In genomic region chr13:24679686-24680085, GRCh38 we compare ENCODE assay signal across 14 cellular contexts. TPM values are rescaled to one million over a fixed set of nuclear protein-coding genes. Genes with fewer than 3 reads are reported as not detected.
A peak's percentile ranks its signal among the peaks of the same experiment; 100 is the strongest.
DNase-seq lines count a peak whose midpoint lies in the region; ATAC-seq and TF ChIP-seq lines count a peak whose summit lies in the region.
"Had no signal": no experiment of that assay in that cellular context is flagged by ENCODE, and none has a peak within 500 bp of the region (broad histone marks: within the 10 kb centered on the region; RNA-seq: fewer than 3 reads in every experiment).

No MANE protein-coding gene starts in this region.

- no peak overlapping the region for H3K4me3 ChIP-seq in trophoblast cell (ENCODE audit: low read depth, low read length)

- H2BK5ac ChIP-seq in trophoblast cell (ENCODE audit: low read depth, low read length, poor library complexity) = no peak overlapping the region

- no peak overlapping the region for H2BK120ac ChIP-seq in trophoblast cell (ENCODE audit: insufficient read depth, low read length, poor library complexity)

- peaks cover 3% of the 10 kb centered on the region for H3K79me1 ChIP-seq in trophoblast cell (ENCODE audit: low read length)

- no peak overlapping the region for H3K14ac ChIP-seq in trophoblast cell (ENCODE audit: low read length)

- H3K79me2 ChIP-seq in trophoblast cell (ENCODE audit: control insufficient read depth, insufficient read depth, low read length, poor library complexity) = no peaks in the 10 kb centered on the region

- H3K23ac ChIP-seq in trophoblast cell (ENCODE audit: low read length) = no peak overlapping the region

- ATAC-seq in T-helper 17 cell (no peak), GM21529 (IDR thresholded peaks at IDR 0.05; ENCODE audit: unreplicated experiment) (no peak), GM18873 (IDR thresholded peaks at IDR 0.05; ENCODE audit: low FRiP score, unreplicated experiment) (no peak)

- no peak overlapping the region for H4K8ac ChIP-seq in trophoblast cell (ENCODE audit: low read depth, low read length)

- H3K4me2 ChIP-seq in trophoblast cell (ENCODE audit: low read length) = peak overlapping the region; percentile 89

- H3K9me3 Mint-ChIP-seq in activated T-cell treated with anti-CD3 and anti-CD28 coated beads, Interleukin-2, amount 50 U/mL, for 24 hours = no peaks in the 10 kb centered on the region
- peaks cover 4% of the 10 kb centered on the region for H3K9me3 Mint-ChIP-seq in glutamatergic neuron (ENCODE audit: unreplicated experiment)

- peaks cover 44% of the 10 kb centered on the region for H3K27me3 Mint-ChIP-seq in activated T-cell treated with anti-CD3 and anti-CD28 coated beads, Interleukin-2, amount 50 U/mL, for 24 hours
- H3K27me3 Mint-ChIP-seq in T-helper 17 cell (peaks cover 55% of the 10 kb centered on the region), glutamatergic neuron (ENCODE audit: unreplicated experiment) (peaks cover 16% of the 10 kb centered on the region)

- no peak overlapping the region for H3K9ac ChIP-seq in trophoblast cell (ENCODE audit: low read length)

- H3K27ac Mint-ChIP-seq in activated T-cell treated with anti-CD3 and anti-CD28 coated beads, Interleukin-2, amount 50 U/mL, for 24 hours = no peak overlapping the region
- peak overlapping the region; percentile 29 for H3K27ac Mint-ChIP-seq in T-helper 17 cell
- no peak overlapping the region for H3K27ac Mint-ChIP-seq in glutamatergic neuron (ENCODE audit: unreplicated experiment)

- no peak for DNase-seq in activated T-cell treated with anti-CD3 and anti-CD28 coated beads, Interleukin-2, amount 50 U/mL, for 24 hours
- DNase-seq in activated T-cell treated with anti-CD3 and anti-CD28 coated beads for 4 hours (no peak), T-helper 17 cell (no peak), glutamatergic neuron (no peak), trophoblast cell (no peak)
- no peak for DNase-seq in stimulated activated CD4-positive, alpha-beta T cell treated with anti-CD3 and anti-CD28 coated beads, Interleukin-4, amount 100 ng/mL, for 24 hours
- DNase-seq: NCI-H226 had no signal

- no peaks in the 10 kb centered on the region for H3K36me3 Mint-ChIP-seq in activated T-cell treated with anti-CD3 and anti-CD28 coated beads, Interleukin-2, amount 50 U/mL, for 24 hours (ENCODE audit: low read depth)
- H3K36me3 Mint-ChIP-seq in T-helper 17 cell (ENCODE audit: low read depth) (peaks cover 5% of the 10 kb centered on the region), glutamatergic neuron (ENCODE audit: unreplicated experiment) (no peaks in the 10 kb centered on the region)

- no peak for TF ChIP-seq CTCF in glutamatergic neuron (IDR thresholded peaks at IDR 0.05; ENCODE audit: partially characterized antibody, unreplicated experiment)

- H2AFZ ChIP-seq in trophoblast cell (ENCODE audit: insufficient read depth, low read length, poor library complexity) = no peak overlapping the region

- H3K27me3 ChIP-seq in trophoblast cell (ENCODE audit: insufficient read depth, low read length) = peaks cover 7% of the 10 kb centered on the region

- no peak overlapping the region for H2AK5ac ChIP-seq in trophoblast cell (ENCODE audit: low read length)

- no CpG with 5 or more reads among the region's 6 CpGs for whole genome bisulfite sequencing in trophoblast cell (ENCODE audit: extremely low coverage, insufficient coverage, insufficient read length)

- H3K4ac ChIP-seq in trophoblast cell (ENCODE audit: low read depth, low read length) = no peak overlapping the region

- H2BK12ac ChIP-seq in trophoblast cell (ENCODE audit: low read length) = no peak overlapping the region

- H3K9me3 ChIP-seq in T-helper 17 cell (ENCODE audit: control insufficient read depth, low read length, poor library complexity, severe bottlenecking) (no peaks in the 10 kb centered on the region), trophoblast cell (ENCODE audit: insufficient read depth, low read depth, low read length) (peaks cover 10% of the 10 kb centered on the region)
- H3K9me3 ChIP-seq: body of pancreas had no signal

- H3K18ac ChIP-seq in trophoblast cell (ENCODE audit: low read length) = no peak overlapping the region

- H4K91ac ChIP-seq in trophoblast cell (ENCODE audit: low read depth, low read length) = no peak overlapping the region

- H3K4me1 Mint-ChIP-seq in activated T-cell treated with anti-CD3 and anti-CD28 coated beads, Interleukin-2, amount 50 U/mL, for 24 hours (ENCODE audit: low read depth) = peaks cover 24% of the 10 kb centered on the region
- H3K4me1 Mint-ChIP-seq in T-helper 17 cell (peaks cover 18% of the 10 kb centered on the region), glutamatergic neuron (ENCODE audit: low read depth, unreplicated experiment) (peaks cover 4% of the 10 kb centered on the region)

- no peak overlapping the region for H4K12ac ChIP-seq in trophoblast cell (ENCODE audit: low read depth, low read length)

- no peaks in the 10 kb centered on the region for H3K36me3 ChIP-seq in trophoblast cell (ENCODE audit: control insufficient read depth in 1 of 2, insufficient read depth in 2 of 2, low read length in 2 of 2)

- no peak overlapping the region for H3K27ac ChIP-seq in trophoblast cell (ENCODE audit: low read depth, low read length)
- H3K27ac ChIP-seq: body of pancreas, HL-60 had no signal

- peaks cover 0 to 3% of the 10 kb centered on the region in 2 experiments for H3K4me1 ChIP-seq in trophoblast cell (ENCODE audit: control insufficient read depth in 1 of 2, insufficient read depth in 2 of 2, low read length in 2 of 2)

- peak overlapping the region; percentile 64 for H3K4me3 Mint-ChIP-seq in activated T-cell treated with anti-CD3 and anti-CD28 coated beads, Interleukin-2, amount 50 U/mL, for 24 hours
- H3K4me3 Mint-ChIP-seq in T-helper 17 cell (peak overlapping the region; percentile 60), glutamatergic neuron (ENCODE audit: unreplicated experiment) (peak overlapping the region; percentile 55)

RNA-seq across cellular contexts. Expression of gene ATP12A, which starts 0.5 kb away (rescaled TPM):
- not detected for total RNA-seq in T-helper 17 cell
- total RNA-seq in glutamatergic neuron (ENCODE audit: unreplicated experiment) = not detected
- 3.2 and 4.4 TPM in 2 replicates for polyA plus RNA-seq in trophoblast cell (2013)
- total RNA-seq: osteoblast, RPMI7951 had no signal
- polyA plus RNA-seq: liver had no signal
